9 cellular contexts compared by ENCODE assay signal in the genomic region with DNA sequence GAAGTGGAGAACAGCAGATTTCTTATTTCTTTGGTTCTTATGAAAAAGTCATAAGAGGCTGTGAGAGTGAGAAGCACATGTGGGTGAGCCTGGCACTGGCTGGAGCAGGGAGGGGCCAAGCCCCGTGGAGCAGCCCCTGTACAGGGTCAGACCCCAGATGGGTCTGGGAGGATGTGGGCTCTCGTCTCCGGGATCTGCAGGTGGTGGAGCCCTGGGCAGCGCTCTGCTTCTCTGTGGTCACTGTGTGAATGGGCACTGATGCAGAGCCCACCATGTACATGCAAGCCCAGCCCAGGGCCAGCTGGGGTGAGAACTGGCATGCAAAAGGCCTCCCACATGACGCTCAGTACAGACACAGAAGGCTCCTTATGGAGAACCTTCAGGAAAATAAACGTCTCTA.
"Had no signal": no experiment of that assay in that cellular context is flagged by ENCODE, and none has a peak within 500 bp of the region (broad histone marks: within the 10 kb centered on the region; RNA-seq: fewer than 3 reads in every experiment).

No MANE protein-coding gene starts in this region.

- H3K27me3 Mint-ChIP-seq: IgD-negative memory B cell had no signal

- H3K4me3 ChIP-seq: GM23248, HAP-1 had no signal

- H3K4me1 Mint-ChIP-seq: IgD-negative memory B cell had no signal

- H3K9ac ChIP-seq: GM23248 had no signal

- H3K4me1 ChIP-seq: HAP-1 had no signal

- H3K36me3 ChIP-seq: HAP-1 had no signal

- H2AFZ ChIP-seq: GM23248 had no signal

- DNase-seq: GM23248, GOT3, H7, HFFc6 had no signal

- ATAC-seq: HCT116, HepG2 had no signal

- H3K27ac Mint-ChIP-seq: HFFc6 had no signal

- H3K27ac ChIP-seq: GM23248, HL-60 had no signal

- H3K9me3 Mint-ChIP-seq: HFFc6, IgD-negative memory B cell had no signal

- H3K9me3 ChIP-seq: HAP-1 had no signal

- H3K4me3 Mint-ChIP-seq: HFFc6, IgD-negative memory B cell had no signal
